In genomic region chr10:5259952-5260578, GRCh38 we compare ENCODE assay signal across 27 cellular contexts.
DNase-seq lines count a peak whose midpoint lies in the region; ATAC-seq, FAIRE-seq and TF ChIP-seq lines count a peak whose summit lies in the region.
"Had no signal": no experiment of that assay in that cellular context is flagged by ENCODE, and none has a peak within 500 bp of the region (broad histone marks: within the 10 kb centered on the region; RNA-seq: fewer than 3 reads in every experiment).

No MANE protein-coding gene starts in this region.

- POLR2A ChIA-PET in HepG2 (lab: Yijun Ruan, JAX), result no interaction called here

- H3K4me1 ChIP-seq in liver (ENCODE audit: control insufficient read depth in 4 of 4, insufficient read depth in 4 of 4, low read length in 3 of 4), result peaks cover 4 to 23% (median 6%) of the 10 kb centered on the region in 4 donors
- H3K4me1 ChIP-seq in HepG2 (ENCODE audit: insufficient read depth, low read length), result peaks cover 30% of the 10 kb centered on the region
- H3K4me1 ChIP-seq: A549, BE2C, BLaER1 had no signal

- H3K9me3 ChIP-seq in liver (ENCODE audit: control insufficient read depth in 4 of 4, low read length in 3 of 4) (no peaks in the 10 kb centered on the region), HepG2 (ENCODE audit: low read length) (peaks cover 10% of the 10 kb centered on the region)
- H3K9me3 ChIP-seq: A549, BE2C had no signal

- H2AFZ ChIP-seq in HepG2 (ENCODE audit: low read length), result no peak overlapping the region

- CTCF ChIA-PET in HepG2 (lab: Yijun Ruan, JAX; ENCODE audit: low intra/inter-chr PET ratio, low total read pairs), result no interaction called here

- H3K4me2 ChIP-seq in HepG2 (ENCODE audit: low read depth, low read length), result no peak overlapping the region
- H3K4me2 ChIP-seq: A549, BLaER1 had no signal

- H3K27ac ChIP-seq in liver (ENCODE audit: low read depth in 1 of 2, low read length in 2 of 2) (no peak overlapping the region), HepG2 (ENCODE audit: extremely low read length, insufficient read depth, low read length) (no peak overlapping the region)
- H3K27ac ChIP-seq: 22Rv1, A549, BLaER1 had no signal

- no peak for TF ChIP-seq POLR2A in HepG2 (IDR thresholded peaks at IDR 0.05; ENCODE audit: insufficient read depth in 1 of 2, low read depth in 2 of 2, low read length in 2 of 2)

- TF ChIP-seq CTCF in liver (IDR thresholded peaks at IDR 0.05; ENCODE audit: low read depth, low read length, missing input control), result no peak
- TF ChIP-seq CTCF in HepG2 (CRISPR knock-in tag; IDR thresholded peaks at IDR 0.05), result no peak
- TF ChIP-seq CTCF in type B pancreatic cell (conservative IDR thresholded peaks at IDR 0.05), result no peak

- H3K9ac ChIP-seq in liver (ENCODE audit: low read depth in 1 of 2, low read length in 2 of 2) (peak overlapping the region in 1 of 2 donors; percentile 15), HepG2 (ENCODE audit: insufficient read depth, low read depth, low read length) (no peak overlapping the region)
- H3K9ac ChIP-seq: BLaER1 had no signal

- no peaks in the 10 kb centered on the region for H4K20me1 ChIP-seq in HepG2 (ENCODE audit: insufficient read depth, low read length)
- H4K20me1 ChIP-seq: BLaER1 had no signal

- H3K4me3 Mint-ChIP-seq in type B pancreatic cell, result peak overlapping the region; percentile 19
- H3K4me3 Mint-ChIP-seq: CD14-positive monocyte; CD4-positive, CD25-positive, alpha-beta regulatory T cell; CD8-positive, alpha-beta memory T cell had no signal

- no peak for DNase-seq in HepG2 (ENCODE audit: low spot score)
- DNase-seq in left lobe of liver (ENCODE audit: low spot score), result no peak
- no peak for DNase-seq in type B pancreatic cell (ENCODE audit: extremely low spot score, unreplicated experiment)
- DNase-seq in activated CD4-positive, CD25-positive, alpha-beta regulatory T cell (lab: John Stamatoyannopoulos, UW), result no peak
- DNase-seq in foreskin melanocyte, result no peak
- DNase-seq: ACHN; BE2C; C1 segment of cervical spinal cord; CD4-positive, alpha-beta memory T cell; CD4-positive, CD25-positive, alpha-beta regulatory T cell; CD8-positive, alpha-beta memory T cell; COR-L47; DMS 273 treated with DMSO at 0.1 percent for 48 hours; DMS153; DMS53; DMS79; DND-41; EL; GDM1 had no signal

- ATAC-seq in HepG2 (no peak), left lobe of liver (peak; percentile 62)
- ATAC-seq: A549, GM12878 had no signal

- no peaks in the 10 kb centered on the region for H3K27me3 Mint-ChIP-seq in type B pancreatic cell
- H3K27me3 Mint-ChIP-seq: CD4-positive, alpha-beta memory T cell; CD4-positive, CD25-positive, alpha-beta regulatory T cell; CD8-positive, alpha-beta memory T cell had no signal

- H3K4me3 ChIP-seq in liver (ENCODE audit: low read depth in 1 of 3, low read length in 3 of 3) (no peak overlapping the region), HepG2 (replicated peaks in 1 of 3; ENCODE audit: insufficient read depth in 1 of 3, low read depth in 2 of 3, low read length in 3 of 3) (no peak overlapping the region)
- H3K4me3 ChIP-seq: A549, BLaER1, GM12878 had no signal

- in situ Hi-C loops in HepG2 (cut with HindIII; ENCODE audit: extremely low pct_ligation_motif_present, low pct_unique_long_range_greater_than_20kb), result no loop called here

- H3K27me3 ChIP-seq in liver (ENCODE audit: control insufficient read depth in 4 of 4, insufficient read depth in 4 of 4, low read length in 3 of 4) (no peaks in the 10 kb centered on the region), HepG2 (ENCODE audit: control insufficient read depth in 1 of 2, insufficient read depth in 2 of 2, low read length in 2 of 2) (no peaks in the 10 kb centered on the region; a peak in 1 of 5 replicates)
- H3K27me3 ChIP-seq: BE2C, BLaER1 had no signal

- BruUV-seq in HepG2 (replicated peaks; lab: Mats Ljungman, UMichigan), result no TSS peak

- FAIRE-seq in HepG2 (lab: Jason Lieb, UNC), result no peak
- FAIRE-seq: A549, GM12878, GM12892, GM18507 had no signal

- 41% methylated on average over 5 of the region's 5 CpGs for WGBS in liver
- WGBS in HepG2 (ENCODE audit: low lambda C conversion rate), result 79% methylated on average over 5 of the region's 5 CpGs

- H3K79me2 ChIP-seq in HepG2 (ENCODE audit: insufficient read depth, low read length), result no peaks in the 10 kb centered on the region

- no peak for TF ChIP-seq EP300 in HepG2 (IDR thresholded peaks at IDR 0.05; ENCODE audit: low read depth in 2 of 2, low read length in 2 of 2)
- TF ChIP-seq EP300 in HepG2 (CRISPR knock-in tag; IDR thresholded peaks at IDR 0.05; ENCODE audit: borderline replicate concordance), result no peak

- TF ChIP-seq RAD21 in liver (IDR thresholded peaks at IDR 0.05) (no peak), HepG2 (CRISPR knock-in tag; IDR thresholded peaks at IDR 0.05) (no peak)

- intact Hi-C loops in HepG2 (cut with micrococcal nuclease; ENCODE audit: unreplicated experiment), result no loop called here

- peaks cover 5% of the 10 kb centered on the region for H3K36me3 Mint-ChIP-seq in type B pancreatic cell
- H3K36me3 Mint-ChIP-seq: CD14-positive monocyte had no signal

- H3K9me3 Mint-ChIP-seq in type B pancreatic cell, result peaks cover 7% of the 10 kb centered on the region

- H3K27ac Mint-ChIP-seq in type B pancreatic cell, result no peak overlapping the region
- H3K27ac Mint-ChIP-seq: CD4-positive, alpha-beta memory T cell; CD4-positive, CD25-positive, alpha-beta regulatory T cell had no signal

- no peaks in the 10 kb centered on the region for H3K36me3 ChIP-seq in liver (ENCODE audit: control insufficient read depth in 4 of 4, insufficient read depth in 3 of 4, low read depth in 1 of 4, low read length in 3 of 4)
- H3K36me3 ChIP-seq in HepG2 (replicated peaks in 1 of 2; ENCODE audit: control insufficient read depth in 1 of 2, insufficient read depth in 2 of 2, low read length in 2 of 2), result no peaks in the 10 kb centered on the region
- H3K36me3 ChIP-seq: BE2C, BLaER1 had no signal

- no peaks in the 10 kb centered on the region for H3K4me1 Mint-ChIP-seq in type B pancreatic cell (ENCODE audit: unreplicated experiment)
- H3K4me1 Mint-ChIP-seq: CD14-positive monocyte; CD4-positive, alpha-beta memory T cell; CD4-positive, CD25-positive, alpha-beta regulatory T cell; CD8-positive, alpha-beta memory T cell had no signal

TF ChIP-seq in liver, 16 proteins besides CTCF, POLR2A, EP300 and RAD21:
- no peak for TF ChIP-seq HNF4G (IDR thresholded peaks at IDR 0.05)
- TF ChIP-seq HNF4A (conservative IDR thresholded peaks at IDR 0.05), result peak in 1 of 2 donors; percentile 16
- no peak for TF ChIP-seq FOXA1 (IDR thresholded peaks at IDR 0.05)
- peak; percentile 8 for TF ChIP-seq YY1 (IDR thresholded peaks at IDR 0.05)
- TF ChIP-seq MAX (IDR thresholded peaks at IDR 0.05), result no peak
- TF ChIP-seq ATF3 (IDR thresholded peaks at IDR 0.05), result no peak

TF ChIP-seq in HepG2, 621 proteins besides CTCF, POLR2A, EP300 and RAD21:
- no peak for TF ChIP-seq BHLHE40 (IDR thresholded peaks at IDR 0.05; ENCODE audit: low read length)
- TF ChIP-seq ZNF737 (CRISPR knock-in tag; IDR thresholded peaks at IDR 0.05; ENCODE audit: borderline replicate concordance), result no peak
- TF ChIP-seq RXRA (CRISPR knock-in tag; IDR thresholded peaks at IDR 0.05), result no peak
- no peak for TF ChIP-seq ZNF788 (CRISPR knock-in tag; IDR thresholded peaks at IDR 0.05; ENCODE audit: borderline replicate concordance)
- TF ChIP-seq MLXIP (CRISPR knock-in tag; IDR thresholded peaks at IDR 0.05; ENCODE audit: borderline replicate concordance), result no peak
- no peak for TF ChIP-seq ATAD3A (CRISPR knock-in tag; IDR thresholded peaks at IDR 0.05)
- TF ChIP-seq YEATS4 (CRISPR knock-in tag; IDR thresholded peaks at IDR 0.05; ENCODE audit: borderline replicate concordance), result no peak
- no peak for TF ChIP-seq SAP130 (CRISPR knock-in tag; IDR thresholded peaks at IDR 0.05; ENCODE audit: low read depth)
- no peak for TF ChIP-seq MED8 (CRISPR knock-in tag; IDR thresholded peaks at IDR 0.05; ENCODE audit: insufficient replicate concordance)
